In genomic region chr10:43774234-43774769, GRCh38 we compare ENCODE assay signal across 13 cellular contexts.
DNase-seq lines count a peak whose midpoint lies in the region; TF ChIP-seq lines count a peak whose summit lies in the region.
"Had no signal": no experiment of that assay in that cellular context is flagged by ENCODE, and none has a peak within 500 bp of the region (broad histone marks: within the 10 kb centered on the region; RNA-seq: fewer than 3 reads in every experiment).

No MANE protein-coding gene starts in this region.

- DNase-seq in DMS 273 (lab: John Stamatoyannopoulos, UW; ENCODE audit: unreplicated experiment) (peak; percentile 15), DMS 273 treated with DMSO at 0.1 percent for 48 hours (lab: John Stamatoyannopoulos, UW) (no peak), progenitor cell of endocrine pancreas (ENCODE audit: low spot score, unreplicated experiment) (no peak), NOMO-1 treated with DMSO at 0.1 percent for 48 hours (lab: John Stamatoyannopoulos, UW; ENCODE audit: unreplicated experiment) (no peak), HT-29 (ENCODE audit: low spot score) (no peak), SIG-M5 treated with dmso at 0.1 percent for 504 hours (lab: John Stamatoyannopoulos, UW; ENCODE audit: unreplicated experiment) (no peak)
- DNase-seq in activated CD4-positive, CD25-positive, alpha-beta regulatory T cell treated with anti-CD3 and anti-CD28 coated beads, Interleukin-2, amount 50 U/mL, for 72 hours = no peak
- DNase-seq: CD4-positive, CD25-positive, alpha-beta regulatory T cell; DMS79 treated with DMSO at 0.1 percent for 48 hours; EL; HCEC 1CT had no signal

- H3K27me3 Mint-ChIP-seq in progenitor cell of endocrine pancreas = no peaks in the 10 kb centered on the region
- H3K27me3 Mint-ChIP-seq: CD4-positive, CD25-positive, alpha-beta regulatory T cell had no signal

- peak overlapping the region; percentile 37; the same call in 1 of the 2 replicates for H3K27ac ChIP-seq in VCaP
- H3K27ac ChIP-seq: 22Rv1 had no signal

- peak overlapping the region; percentile 40 for H3K27ac Mint-ChIP-seq in progenitor cell of endocrine pancreas
- H3K27ac Mint-ChIP-seq: CD4-positive, CD25-positive, alpha-beta regulatory T cell had no signal

- peaks cover 1% of the 10 kb centered on the region for H3K36me3 Mint-ChIP-seq in progenitor cell of endocrine pancreas (ENCODE audit: insufficient read depth)
- H3K36me3 Mint-ChIP-seq: CD4-positive, CD25-positive, alpha-beta regulatory T cell had no signal

- H3K9me3 Mint-ChIP-seq in progenitor cell of endocrine pancreas (ENCODE audit: low read depth) = peaks cover 12% of the 10 kb centered on the region

- H3K4me1 Mint-ChIP-seq in progenitor cell of endocrine pancreas (ENCODE audit: low read depth) = peaks cover 13% of the 10 kb centered on the region

- TF ChIP-seq CTCF in VCaP (conservative IDR thresholded peaks at IDR 0.05) (no peak), progenitor cell of endocrine pancreas (IDR thresholded peaks at IDR 0.05; ENCODE audit: unreplicated experiment) (no peak)

- H3K4me3 Mint-ChIP-seq in progenitor cell of endocrine pancreas (ENCODE audit: low read depth) = no peak overlapping the region
- H3K4me3 Mint-ChIP-seq: CD4-positive, CD25-positive, alpha-beta regulatory T cell had no signal
